In the genomic region with DNA sequence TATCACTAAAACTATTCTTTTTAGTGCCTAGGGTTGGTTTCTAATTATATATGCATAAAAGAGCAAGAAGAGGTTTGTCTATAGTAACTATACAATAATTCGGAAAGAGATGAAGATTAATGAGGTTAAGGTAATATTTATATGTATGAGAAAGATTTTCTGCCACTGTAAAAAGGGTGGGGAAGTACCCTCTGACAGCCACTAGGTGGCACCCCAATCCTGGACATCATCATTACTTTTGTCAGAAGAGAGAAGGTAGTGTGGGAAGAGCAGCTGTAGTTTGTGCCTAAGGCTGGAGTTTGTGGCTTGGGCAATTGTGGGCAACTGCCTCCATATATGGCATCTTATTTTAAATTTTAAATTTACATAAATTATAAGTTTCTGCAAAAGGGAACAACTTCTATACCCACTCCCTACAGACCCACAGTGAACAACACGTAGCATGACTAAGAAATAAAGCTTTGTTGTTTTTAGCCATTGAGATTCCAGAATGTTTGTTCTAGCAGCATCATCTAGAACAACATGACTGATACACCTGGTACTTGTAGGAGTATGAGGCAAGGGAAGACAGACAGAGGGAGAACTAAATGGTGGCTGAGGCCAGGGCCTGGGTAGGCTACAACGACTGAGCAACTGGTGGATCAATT, we compare ENCODE assay signal across 8 cellular contexts. TPM values are rescaled to one million over a fixed set of nuclear protein-coding genes. Genes with fewer than 3 reads are reported as not detected.
DNase-seq lines count a peak whose midpoint lies in the region; ATAC-seq and TF ChIP-seq lines count a peak whose summit lies in the region.

No MANE protein-coding gene starts in this region.

- no peaks in the 10 kb centered on the region for H3K9me3 Mint-ChIP-seq in chondrocyte (ENCODE audit: low read depth)

- H3K27ac ChIP-seq in A673 (ENCODE audit: low read depth, low read length, poor library complexity, severe bottlenecking) (no peak overlapping the region), left lung (no peak overlapping the region)

- H3K9me3 ChIP-seq in A673 (ENCODE audit: low read depth, low read length, poor library complexity, severe bottlenecking) (no peaks in the 10 kb centered on the region), left lung (no peaks in the 10 kb centered on the region)

- POLR2A ChIA-PET in A673 (lab: Charles Lee; ENCODE audit: low non-redundant PET) = no interaction called here

- H3K36me3 ChIP-seq in A673 (ENCODE audit: insufficient read depth, low read length, poor library complexity, severe bottlenecking) (no peaks in the 10 kb centered on the region), left lung (peaks cover 0 to 16% of the 10 kb centered on the region in 2 donors)

- TF ChIP-seq CTCF in A673 (conservative IDR thresholded peaks at IDR 0.05; ENCODE audit: low read depth, low read length) (peak; percentile 91), chondrocyte (IDR thresholded peaks at IDR 0.05) (peak; percentile 98), left lung (IDR thresholded peaks at IDR 0.05) (peak; percentile 93 to 94)

- DNase-seq in A673 (ENCODE audit: low spot score) (peak; percentile 74), NCI-H2227 treated with DMSO at 0.1 percent for 48 hours (lab: John Stamatoyannopoulos, UW) (peak; percentile 56), chondrocyte (ENCODE audit: low spot score) (no peak), left lung (peak in 1 of 2 donors; percentile 59)
- peak; percentile 55 for DNase-seq in activated CD4-positive, alpha-beta T cell treated with anti-CD3 and anti-CD28 coated beads for 1 hour
- DNase-seq in stimulated activated CD4-positive, alpha-beta T cell treated with anti-CD3 and anti-CD28 coated beads, TNF-alpha, amount 100 ng/mL, for 1 hour (ENCODE audit: low read depth in 3 of 3, low spot score in 1 of 3) = peak; percentile 28 to 41 (median 40)

- peak; percentile 83 for ATAC-seq in GM18511 (IDR thresholded peaks at IDR 0.05; ENCODE audit: unreplicated experiment)
- peak; percentile 54 for ATAC-seq in HG03108 (IDR thresholded peaks at IDR 0.05; ENCODE audit: unreplicated experiment)
- peak; percentile 96 for ATAC-seq in left lung

- H3K4me1 ChIP-seq in A673 (ENCODE audit: insufficient read depth, low read length, poor library complexity, severe bottlenecking) (no peaks in the 10 kb centered on the region), left lung (peaks cover 0 to 42% of the 10 kb centered on the region in 2 donors)

- CTCF ChIA-PET in A673 (lab: Charles Lee) = interaction anchor here (0.5 to 1.2 kb wide), 7 partner anchors 10 to 71 kb away, joined by 3 to 13 read pairs (median 3); a partner anchor contains a TSS

- no TSS peak for BruUV-seq in A673 (replicated peaks; lab: Mats Ljungman, UMichigan)

- no peaks in the 10 kb centered on the region for H3K27me3 Mint-ChIP-seq in chondrocyte (ENCODE audit: low read depth)

- H3K4me1 Mint-ChIP-seq in chondrocyte (ENCODE audit: low read depth) = peaks cover 9% of the 10 kb centered on the region

- no peak overlapping the region for H3K4me3 ChIP-seq in A673 (ENCODE audit: low read depth, low read length, poor library complexity, severe bottlenecking)
- H3K4me3 ChIP-seq in left lung = no peak overlapping the region

- intact Hi-C loops in A673 (cut with micrococcal nuclease; ENCODE audit: unreplicated experiment) (loop anchor here (2.0 to 10.0 kb wide), 4 partner anchors 65 to 1041 kb away; no protein-coding TSS in a partner anchor), left lung (cut with DNase I) (loop anchor here (2.0 to 10.0 kb wide), 3 partner anchors 57 to 69 kb away; a partner anchor contains a TSS)

- peaks cover 9% of the 10 kb centered on the region for H3K36me3 Mint-ChIP-seq in chondrocyte (ENCODE audit: low read depth)

- H3K27ac Mint-ChIP-seq in chondrocyte (ENCODE audit: unreplicated experiment) = no peak overlapping the region

- H3K4me3 Mint-ChIP-seq in chondrocyte (ENCODE audit: unreplicated experiment) = no peak overlapping the region

- H3K27me3 ChIP-seq in A673 (replicated peaks; ENCODE audit: insufficient read depth, low read depth, low read length, poor library complexity) (no peaks in the 10 kb centered on the region), left lung (no peaks in the 10 kb centered on the region)

RNA-seq across cellular contexts. Expression of a gene that starts 34.4 kb away (rescaled TPM):
- total RNA-seq in A673 (2021) = 0.19 and 0.26 TPM in 2 replicates
- 0.05 TPM in 1 of 3 replicates, not detected in the others for total RNA-seq in chondrocyte
- total RNA-seq in left lung = under 1 TPM; 0.23 to 0.76 TPM

RNA-seq across cellular contexts. Expression of a gene that starts 57.1 kb away (rescaled TPM):
- 19.9 and 21.7 TPM in 2 replicates for total RNA-seq in A673 (2021)
- total RNA-seq in chondrocyte = 25.9 to 28.8 TPM (median 27.8 TPM) in 3 replicates
- total RNA-seq in left lung = 10 to 100 TPM; 64.8 to 68.9 TPM
